In the genomic region with DNA sequence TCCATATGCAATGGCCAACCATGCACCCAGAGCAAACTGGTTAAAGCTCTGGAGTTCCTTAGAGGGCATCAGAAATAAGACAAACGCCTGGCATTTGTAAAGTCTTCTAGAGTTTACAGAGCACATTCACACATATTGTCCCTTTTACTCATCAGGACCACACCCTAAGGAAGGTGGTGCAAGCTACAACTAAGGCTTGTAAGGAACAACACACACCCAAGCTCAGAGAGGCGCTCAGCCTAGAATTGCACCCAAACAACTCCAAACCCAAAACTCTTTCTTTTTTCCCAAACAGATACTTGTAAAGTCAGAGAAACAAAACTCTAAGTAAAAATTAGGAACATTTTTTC, we compare ENCODE assay signal across 21 cellular contexts. TPM values are rescaled to one million over a fixed set of nuclear protein-coding genes. Genes with fewer than 3 reads are reported as not detected.
"Had no signal": no experiment of that assay in that cellular context is flagged by ENCODE, and none has a peak within 500 bp of the region (broad histone marks: within the 10 kb centered on the region; RNA-seq: fewer than 3 reads in every experiment).

No MANE protein-coding gene starts in this region.

- H2AFZ ChIP-seq: neural progenitor cell had no signal

- H3K27ac ChIP-seq: dorsolateral prefrontal cortex, esophagus squamous epithelium, foreskin keratinocyte, neural progenitor cell, ovary, sigmoid colon had no signal

- DNase-seq: cortex of kidney; dorsolateral prefrontal cortex; effector CD8-positive, alpha-beta T cell; esophagus squamous epithelium; head of caudate nucleus; hippocampal formation; nucleus accumbens; ovary; sigmoid colon; small intestine; stimulated activated CD4-positive, alpha-beta T cell treated with anti-CD3 and anti-CD28 coated beads, Interleukin-12 subunit alpha, Interleukin-12 subunit beta, amount 100 ng/mL, for 4 hours; stimulated activated naive CD4-positive, alpha-beta T cell; trophoblast cell had no signal

- H3K4me2 ChIP-seq: neural progenitor cell had no signal

- ATAC-seq: foreskin keratinocyte; natural killer cell treated with Interleukin-12 subunit alpha and Interleukin-12 subunit beta and Interleukin-15 and Interleukin-18, amount 100 ng/mL, for 72 hours had no signal

- H3K4me1 ChIP-seq: esophagus squamous epithelium, foreskin keratinocyte, neural progenitor cell had no signal

- H3K4me3 ChIP-seq: dorsolateral prefrontal cortex, esophagus squamous epithelium, neural progenitor cell, ovary, sigmoid colon had no signal

- H3K27me3 ChIP-seq: esophagus squamous epithelium, foreskin keratinocyte, neural progenitor cell, ovary, sigmoid colon had no signal

- H3K9ac ChIP-seq: neural progenitor cell had no signal

- H3K9me3 ChIP-seq: ovary, sigmoid colon had no signal

- H3K36me3 ChIP-seq: esophagus squamous epithelium, neural progenitor cell, ovary, sigmoid colon had no signal

RNA-seq across cellular contexts. Expression of gene SMPX, which starts 46.1 kb away (rescaled TPM):
- total RNA-seq: esophagus squamous epithelium; foreskin keratinocyte; kidney epithelial cell; lower leg skin; natural killer cell treated with Interleukin-12 subunit alpha and Interleukin-12 subunit beta and Interleukin-15 and Interleukin-18, amount 100 ng/mL, for 72 hours; posterior vena cava; renal cortical epithelial cell had no signal
- polyA plus RNA-seq: foreskin keratinocyte had no signal

RNA-seq across cellular contexts. Expression of gene KLHL34, which starts 53.7 kb away (rescaled TPM):
- total RNA-seq: natural killer cell treated with Interleukin-12 subunit alpha and Interleukin-12 subunit beta and Interleukin-15 and Interleukin-18, amount 100 ng/mL, for 72 hours; ovary; posterior vena cava; renal cortical epithelial cell; urinary bladder had no signal
